ENCODE assay signal across 17 cellular contexts in genomic region chr4:118833192-118833820, GRCh38. TPM values are rescaled to one million over a fixed set of nuclear protein-coding genes. Genes with fewer than 3 reads are reported as not detected.
DNase-seq lines count a peak whose midpoint lies in the region; ATAC-seq, FAIRE-seq and TF ChIP-seq lines count a peak whose summit lies in the region.
"Had no signal": no experiment of that assay in that cellular context is flagged by ENCODE, and none has a peak within 500 bp of the region (broad histone marks: within the 10 kb centered on the region; RNA-seq: fewer than 3 reads in every experiment).

No MANE protein-coding gene starts in this region.

- H3K4me2 ChIP-seq in astrocyte (ENCODE audit: low read length): peak overlapping the region; percentile 98

- intact Hi-C loops in posterior cingulate gyrus (cut with DNase I): no loop called here

- H3K9me3 Mint-ChIP-seq in astrocyte (ENCODE audit: unreplicated experiment): no peaks in the 10 kb centered on the region
- H3K9me3 Mint-ChIP-seq: activated CD4-positive, alpha-beta T cell treated with anti-CD3 and anti-CD28 coated beads, Interleukin-2, amount 10 ng/mL, durations not matched to agents 7 days and 5 days; T-helper 1 cell treated with Interleukin-12 subunit alpha and Interleukin-12 subunit beta and Interleukin-4 antibody, amounts not matched to agents 30 μg/mL and 1 μg/mL, for 36 hours had no signal

- H3K79me2 ChIP-seq in ACC112 (ENCODE audit: control insufficient read depth, insufficient read depth, low read length, unreplicated experiment) (peaks cover 72% of the 10 kb centered on the region), astrocyte (ENCODE audit: insufficient read depth, low read length) (peaks cover 81% of the 10 kb centered on the region)

- peak overlapping the region; percentile 98 for H3K4me3 Mint-ChIP-seq in astrocyte (ENCODE audit: unreplicated experiment)

- peak overlapping the region; percentile 97 for H3K27ac ChIP-seq in ACC112 (ENCODE audit: low read depth, low read length)
- peak overlapping the region; percentile 99 for H3K27ac ChIP-seq in astrocyte (ENCODE audit: low read depth, low read length)
- H3K27ac ChIP-seq in effector memory CD4-positive, alpha-beta T cell (ENCODE audit: insufficient read depth, low read length, poor library complexity, severe bottlenecking): no peak overlapping the region
- H3K27ac ChIP-seq: RWPE1 had no signal

- H3K27me3 Mint-ChIP-seq in astrocyte (ENCODE audit: low read depth, unreplicated experiment): no peaks in the 10 kb centered on the region
- H3K27me3 Mint-ChIP-seq: activated CD4-positive, alpha-beta T cell treated with anti-CD3 and anti-CD28 coated beads, Interleukin-2, amount 10 ng/mL, durations not matched to agents 7 days and 5 days had no signal

- peaks cover 34% of the 10 kb centered on the region for H3K4me1 Mint-ChIP-seq in astrocyte (ENCODE audit: low read depth, unreplicated experiment)

- H3K9ac ChIP-seq in astrocyte (ENCODE audit: low read length): peak overlapping the region; percentile 99

- H3K4me3 ChIP-seq in ACC112 (ENCODE audit: low read depth, low read length): peak overlapping the region; percentile 96
- peak overlapping the region; percentile 88 for H3K4me3 ChIP-seq in astrocyte (ENCODE audit: insufficient read depth, low read depth, low read length)
- peak overlapping the region; percentile 91 for H3K4me3 ChIP-seq in fibroblast of villous mesenchyme (ENCODE audit: low read depth, low read length)
- no peak overlapping the region for H3K4me3 ChIP-seq in effector memory CD4-positive, alpha-beta T cell (ENCODE audit: insufficient read depth, low read depth, low read length, poor library complexity, severe bottlenecking)

- no peaks in the 10 kb centered on the region for H3K27me3 ChIP-seq in ACC112 (ENCODE audit: insufficient read depth, low read length)
- no peaks in the 10 kb centered on the region for H3K27me3 ChIP-seq in astrocyte (ENCODE audit: insufficient read depth, low read length)
- H3K27me3 ChIP-seq in effector memory CD4-positive, alpha-beta T cell (replicated peaks; ENCODE audit: control insufficient read depth, insufficient read depth, low read length, poor library complexity, severe bottlenecking): no peaks in the 10 kb centered on the region
- H3K27me3 ChIP-seq: ascending aorta had no signal

- peak; percentile 23 for DNase-seq in G401 (ENCODE audit: low spot score)
- DNase-seq in astrocyte (ENCODE audit: low read depth): no peak
- DNase-seq in fibroblast of villous mesenchyme (ENCODE audit: low read depth): no peak
- no peak for DNase-seq in effector memory CD4-positive, alpha-beta T cell
- DNase-seq in posterior cingulate gyrus: no peak
- DNase-seq in NCI-H345 (lab: John Stamatoyannopoulos, UW): no peak
- DNase-seq: activated CD4-positive, alpha-beta T cell treated with anti-CD3 and anti-CD28 coated beads, Interleukin-2, amount 10 ng/mL, durations not matched to agents 7 days and 5 days; AML-193; DMS79 treated with DMSO at 0.1 percent for 48 hours; kidney; NCI-H1694 treated with DMSO at 0.1 percent for 48 hours; NCI-H526 treated with DMSO at 0.1 percent for 48 hours had no signal

- H3K27ac Mint-ChIP-seq in astrocyte (ENCODE audit: unreplicated experiment): peak overlapping the region; percentile 87
- H3K27ac Mint-ChIP-seq: activated CD4-positive, alpha-beta T cell treated with anti-CD3 and anti-CD28 coated beads, Interleukin-2, amount 10 ng/mL, durations not matched to agents 7 days and 5 days had no signal

- TF ChIP-seq CTCF in astrocyte (IDR thresholded peaks at IDR 0.05; ENCODE audit: insufficient read depth, low read depth, low read length): no peak
- no peak for TF ChIP-seq CTCF in fibroblast of villous mesenchyme (IDR thresholded peaks at IDR 0.05; ENCODE audit: insufficient read depth, low read depth, low read length)

- H3K36me3 ChIP-seq in ACC112 (ENCODE audit: insufficient read depth, low read length): peaks cover 36% of the 10 kb centered on the region
- H3K36me3 ChIP-seq in astrocyte (ENCODE audit: insufficient read depth, low read length): peaks cover 47% of the 10 kb centered on the region
- H3K36me3 ChIP-seq in effector memory CD4-positive, alpha-beta T cell (ENCODE audit: control insufficient read depth, insufficient read depth, low read length): no peaks in the 10 kb centered on the region

- peaks cover 19% of the 10 kb centered on the region for H3K36me3 Mint-ChIP-seq in astrocyte (ENCODE audit: low read depth, unreplicated experiment)

- peaks cover 62% of the 10 kb centered on the region for H4K20me1 ChIP-seq in astrocyte (ENCODE audit: insufficient read depth, low read length)

- H2AFZ ChIP-seq in ACC112 (ENCODE audit: low read length, unreplicated experiment) (no peak overlapping the region), astrocyte (ENCODE audit: low read depth, low read length) (no peak overlapping the region)

- no peak for FAIRE-seq in astrocyte (lab: Jason Lieb, UNC)
- FAIRE-seq: kidney had no signal

- no peak for ATAC-seq in HG03469 (IDR thresholded peaks at IDR 0.05; ENCODE audit: unreplicated experiment)

- in situ Hi-C loops in G401 (cut with HindIII; ENCODE audit: low sequenced_read_pairs): no loop called here

- H3K4me1 ChIP-seq in ACC112 (ENCODE audit: control insufficient read depth, insufficient read depth, low read length, unreplicated experiment): peaks cover 40% of the 10 kb centered on the region
- H3K4me1 ChIP-seq in astrocyte (ENCODE audit: insufficient read depth, low read length): peaks cover 30% of the 10 kb centered on the region
- H3K4me1 ChIP-seq in effector memory CD4-positive, alpha-beta T cell (ENCODE audit: control insufficient read depth, insufficient read depth, low read length, poor library complexity, severe bottlenecking): peaks cover 11% of the 10 kb centered on the region

- H3K9me3 ChIP-seq in astrocyte (ENCODE audit: insufficient read depth, low read depth, low read length): no peaks in the 10 kb centered on the region
- no peaks in the 10 kb centered on the region for H3K9me3 ChIP-seq in effector memory CD4-positive, alpha-beta T cell (ENCODE audit: control insufficient read depth, low read length)
- H3K9me3 ChIP-seq: ascending aorta had no signal

RNA-seq across cellular contexts. Expression of gene SEC24D, which starts 2.6 kb away (rescaled TPM):
- total RNA-seq in G401 (2014; rRNA removed; shearing (Covaris generic)): 8.2 and 13.3 TPM in 2 replicates
- total RNA-seq in astrocyte (187 and 188 TPM in 2 replicates), fibroblast of villous mesenchyme (103 and 134 TPM in 2 replicates)

RNA-seq across cellular contexts. Expression of gene SYNPO2, which starts 55.3 kb away (rescaled TPM):
- not detected in 2 replicates for total RNA-seq in G401 (2014; rRNA removed; shearing (Covaris generic))
- total RNA-seq in astrocyte (4.2 and 4.7 TPM in 2 replicates), fibroblast of villous mesenchyme (139 and 194 TPM in 2 replicates)

Comparison
In these comparisons a context has a peak if more than half of its experiments do, and no peak if none do; other contexts are left out.
1. RNA of gene SYNPO2, which starts 55.3 kb away (total RNA-seq): 139 to 194 TPM in fibroblast of villous mesenchyme; 4.2 to 4.7 TPM in astrocyte and not detected in G401; every median in the first group is over 10 times any median in the second.